18 cellular contexts compared by ENCODE assay signal in genomic region chr2:162712598-162712997, GRCh38.
"Had no signal": no experiment of that assay in that cellular context is flagged by ENCODE, and none has a peak within 500 bp of the region (broad histone marks: within the 10 kb centered on the region; RNA-seq: fewer than 3 reads in every experiment).

No MANE protein-coding gene starts in this region.

- H3K9me3 ChIP-seq: pancreas, tibial nerve had no signal

- DNase-seq: activated CD4-positive, alpha-beta T cell treated with anti-CD3 and anti-CD28 coated beads, Interleukin-2, amount 10 ng/mL, durations not matched to agents 7 days and 5 days; activated CD4-positive, CD25-positive, alpha-beta regulatory T cell; activated CD8-positive, alpha-beta memory T cell treated with anti-CD3 and anti-CD28 coated beads for 24 hours; activated gamma-delta T cell treated with Interleukin-2 at 50 U/mL for 16 hours; amygdala; brain microvascular endothelial cell; effector memory CD8-positive, alpha-beta T cell; foreskin melanocyte; head of caudate nucleus; left cardiac atrium; mammary epithelial cell; naive thymus-derived CD8-positive, alpha-beta T cell; pancreas; stimulated activated CD4-positive, alpha-beta T cell treated with anti-CD3 and anti-CD28 coated beads, Interleukin-2, amount 100 ng/mL, for 48 hours; SW 1271 had no signal

- H3K27ac ChIP-seq: brain microvascular endothelial cell, epithelial cell of prostate, tibial nerve had no signal

- H3K4me3 ChIP-seq: tibial nerve had no signal

- H3K36me3 ChIP-seq: brain microvascular endothelial cell, pancreas, tibial nerve had no signal

- ATAC-seq: effector memory CD8-positive, alpha-beta T cell; left cardiac atrium; naive thymus-derived CD8-positive, alpha-beta T cell; stimulated activated memory B cell treated with anti-CD40 and anti-IgM and Interleukin-4, amounts not matched to agents 10 μg/mL and 1 μg/mL and 100 μg/mL, for 72 hours had no signal
